In the genomic region with DNA sequence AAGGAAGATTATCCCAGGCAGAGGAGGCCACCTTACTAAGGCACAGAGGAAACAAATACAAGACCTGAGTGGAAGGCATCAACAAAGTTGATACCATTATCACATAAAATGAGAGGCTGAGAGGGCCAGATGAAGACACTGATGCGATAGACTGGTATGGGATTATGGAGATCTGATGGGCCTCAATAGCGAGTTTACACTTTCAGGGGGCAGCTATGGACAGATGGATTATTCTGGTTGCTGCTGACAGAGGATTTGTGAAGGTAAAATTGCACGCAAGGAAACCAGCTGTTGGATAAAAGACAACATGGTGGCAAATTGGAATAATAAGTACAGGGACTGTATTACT, we compare ENCODE assay signal across 8 cellular contexts.
A peak's percentile ranks its signal among the peaks of the same experiment; 100 is the strongest.
DNase-seq lines count a peak whose midpoint lies in the region; ATAC-seq, FAIRE-seq and TF ChIP-seq lines count a peak whose summit lies in the region.

No MANE protein-coding gene starts in this region.

- POLR2A ChIA-PET in activated naive CD8-positive, alpha-beta T cell treated with anti-CD3 and anti-CD28 coated beads, Interleukin-2, amount 10 ng/mL, durations not matched to agents 7 days and 5 days (lab: Charles Lee) = no interaction called here
- POLR2A ChIA-PET in naive thymus-derived CD8-positive, alpha-beta T cell (lab: Charles Lee) = interaction anchor here (0.6 to 1.7 kb wide), 5 partner anchors 29 to 287 kb away, joined by 3 to 6 read pairs (median 4); no protein-coding TSS in a partner anchor

- no peak for TF ChIP-seq CTCF in CD14-positive monocyte (IDR thresholded peaks at IDR 0.05)

- peak; percentile 9 for FAIRE-seq in GM12891 (lab: Jason Lieb, UNC)
- FAIRE-seq in H54 (lab: Jason Lieb, UNC) = no peak

- ATAC-seq in activated naive CD8-positive, alpha-beta T cell treated with anti-CD3 and anti-CD28 coated beads, Interleukin-2, amount 10 ng/mL, durations not matched to agents 7 days and 5 days (ENCODE audit: low read depth) = no peak
- no peak for ATAC-seq in naive thymus-derived CD8-positive, alpha-beta T cell
- ATAC-seq in HG02642 (IDR thresholded peaks at IDR 0.05; ENCODE audit: poor library complexity, unreplicated experiment) = no peak

- H3K27ac Mint-ChIP-seq in CD14-positive monocyte = peak overlapping the region in 5 of 7 donors; percentile 61 to 94 (median 83)
- peak overlapping the region; percentile 39 for H3K27ac Mint-ChIP-seq in activated naive CD8-positive, alpha-beta T cell treated with anti-CD3 and anti-CD28 coated beads, Interleukin-2, amount 10 ng/mL, durations not matched to agents 7 days and 5 days
- H3K27ac Mint-ChIP-seq in naive thymus-derived CD8-positive, alpha-beta T cell = peak overlapping the region; percentile 75 to 92 (median 90)

- no peaks in the 10 kb centered on the region for H3K27me3 Mint-ChIP-seq in CD14-positive monocyte (ENCODE audit: low read depth in 3 of 3)
- H3K27me3 Mint-ChIP-seq in activated naive CD8-positive, alpha-beta T cell treated with anti-CD3 and anti-CD28 coated beads, Interleukin-2, amount 10 ng/mL, durations not matched to agents 7 days and 5 days = peaks cover 3% of the 10 kb centered on the region
- H3K27me3 Mint-ChIP-seq in naive thymus-derived CD8-positive, alpha-beta T cell = no peaks in the 10 kb centered on the region

- peaks cover 0 to 7% (median 4%) of the 10 kb centered on the region in 7 donors for H3K9me3 Mint-ChIP-seq in CD14-positive monocyte
- no peaks in the 10 kb centered on the region for H3K9me3 Mint-ChIP-seq in activated naive CD8-positive, alpha-beta T cell treated with anti-CD3 and anti-CD28 coated beads, Interleukin-2, amount 10 ng/mL, durations not matched to agents 7 days and 5 days
- no peaks in the 10 kb centered on the region for H3K9me3 Mint-ChIP-seq in naive thymus-derived CD8-positive, alpha-beta T cell

- intact Hi-C loops in CD14-positive monocyte (cut with micrococcal nuclease) = no loop called here

- DNase-seq in CD14-positive monocyte (ENCODE audit: low spot score) (no peak), GM12891 (ENCODE audit: insufficient read length, low spot score) (no peak), H54 (ENCODE audit: insufficient read length, low spot score) (no peak)
- DNase-seq in activated naive CD8-positive, alpha-beta T cell treated with anti-CD3 and anti-CD28 coated beads, Interleukin-2, amount 10 ng/mL, durations not matched to agents 7 days and 5 days = no peak
- no peak for DNase-seq in naive thymus-derived CD8-positive, alpha-beta T cell
- DNase-seq in stimulated activated CD4-positive, alpha-beta T cell treated with anti-CD3 and anti-CD28 coated beads, Interleukin-1b, Interleukin-23, amount 100 ng/mL, for 48 hours = no peak
- no peak for DNase-seq in stimulated activated CD4-positive, alpha-beta T cell treated with anti-CD3 and anti-CD28 coated beads, Interleukin-2, amount 100 ng/mL, for 24 hours

- H3K4me3 Mint-ChIP-seq in CD14-positive monocyte = peak overlapping the region; percentile 73 to 78
- H3K4me3 Mint-ChIP-seq in activated naive CD8-positive, alpha-beta T cell treated with anti-CD3 and anti-CD28 coated beads, Interleukin-2, amount 10 ng/mL, durations not matched to agents 7 days and 5 days = no peak overlapping the region
- H3K4me3 Mint-ChIP-seq in naive thymus-derived CD8-positive, alpha-beta T cell = peak overlapping the region; percentile 57 to 80 (median 71)

- H3K4me1 Mint-ChIP-seq in CD14-positive monocyte = peaks cover 6% of the 10 kb centered on the region
- H3K4me1 Mint-ChIP-seq in activated naive CD8-positive, alpha-beta T cell treated with anti-CD3 and anti-CD28 coated beads, Interleukin-2, amount 10 ng/mL, durations not matched to agents 7 days and 5 days = peaks cover 4% of the 10 kb centered on the region
- H3K4me1 Mint-ChIP-seq in naive thymus-derived CD8-positive, alpha-beta T cell = peaks cover 9 to 21% (median 14%) of the 10 kb centered on the region in 4 donors

- peaks cover 0 to 3% of the 10 kb centered on the region in 2 donors for H3K36me3 Mint-ChIP-seq in CD14-positive monocyte
- no peaks in the 10 kb centered on the region for H3K36me3 Mint-ChIP-seq in activated naive CD8-positive, alpha-beta T cell treated with anti-CD3 and anti-CD28 coated beads, Interleukin-2, amount 10 ng/mL, durations not matched to agents 7 days and 5 days
- no peaks in the 10 kb centered on the region for H3K36me3 Mint-ChIP-seq in naive thymus-derived CD8-positive, alpha-beta T cell

- TF ChIP-seq POLR2A in GM12891 (IDR thresholded peaks at IDR 0.05; ENCODE audit: low read depth, low read length) = no peak; the same call in 1 of the 2 replicates
- no peak for TF ChIP-seq POLR2A in H54 (IDR thresholded peaks at IDR 0.05; ENCODE audit: low read depth, low read length)

TF ChIP-seq in GM12891, 5 proteins besides CTCF, POLR2A, EP300 and RAD21:
- TF ChIP-seq POLR2AphosphoS5 (IDR thresholded peaks at IDR 0.05; ENCODE audit: low read depth, low read length) = no peak
- no peak for TF ChIP-seq PAX5 (IDR thresholded peaks at IDR 0.05; ENCODE audit: insufficient read depth, low read length, severe bottlenecking)
- TF ChIP-seq SPI1 (IDR thresholded peaks at IDR 0.05; ENCODE audit: low read depth, low read length) = no peak
- no peak for TF ChIP-seq POU2F2 (IDR thresholded peaks at IDR 0.05; ENCODE audit: low read depth, low read length)
- TF ChIP-seq TAF1 (IDR thresholded peaks at IDR 0.05; ENCODE audit: low read depth, low read length) = no peak
TF ChIP-seq in GM12891: peak in this region for 0.

Comparison
In these comparisons a context has a peak if more than half of its experiments do, and no peak if none do; other contexts are left out.
1. H3K27ac Mint-ChIP-seq: peak in every context shown above with its lines; median percentile 90 in naive thymus-derived CD8-positive, alpha-beta T cell; 83 in CD14-positive monocyte; 39 in activated naive CD8-positive, alpha-beta T cell treated with anti-CD3 and anti-CD28 coated beads, Interleukin-2, amount 10 ng/mL, durations not matched to agents 7 days and 5 days.